In genomic region chr16:1332618-1333148, GRCh38 we compare ENCODE assay signal across 1 cellular context.
A peak's percentile ranks its signal among the peaks of the same experiment; 100 is the strongest.
TF ChIP-seq lines count a peak whose summit lies in the region.

No MANE protein-coding gene starts in this region.

TF ChIP-seq in endothelial cell of umbilical vein, 7 proteins besides CTCF, POLR2A, EP300 and RAD21:
- TF ChIP-seq EZH2 (IDR thresholded peaks at IDR 0.05; ENCODE audit: borderline replicate concordance, low read depth, low read length, severe bottlenecking) (peak; percentile 73), FOS (IDR thresholded peaks at IDR 0.05; ENCODE audit: borderline replicate concordance, insufficient read depth, low read length) (no peak)
